In the genomic region with DNA sequence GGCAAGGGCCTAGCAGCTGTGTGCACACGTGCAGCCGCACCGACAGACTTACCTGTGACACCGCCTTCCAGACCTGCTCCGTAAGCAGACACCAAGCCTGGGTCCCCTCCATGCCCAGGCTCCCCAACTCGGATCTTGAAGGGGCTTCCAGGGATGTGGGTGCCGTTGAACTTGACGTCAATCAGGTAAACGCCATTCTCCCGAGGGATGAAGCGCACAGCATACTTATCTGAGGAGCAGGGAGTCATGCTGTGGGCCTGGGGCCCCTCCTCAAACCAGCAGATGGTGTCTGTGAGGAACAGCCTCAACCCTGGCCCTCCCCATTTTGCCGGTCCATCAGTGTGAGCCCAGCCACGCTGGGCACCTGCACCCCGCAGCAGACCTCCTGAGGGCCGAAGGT, we compare ENCODE assay signal across 21 cellular contexts. TPM values are rescaled to one million over a fixed set of nuclear protein-coding genes. Genes with fewer than 3 reads are reported as not detected.
DNase-seq lines count a peak whose midpoint lies in the region; ATAC-seq and TF ChIP-seq lines count a peak whose summit lies in the region.
"Had no signal": no experiment of that assay in that cellular context is flagged by ENCODE, and none has a peak within 500 bp of the region (broad histone marks: within the 10 kb centered on the region; RNA-seq: fewer than 3 reads in every experiment).

No MANE protein-coding gene starts in this region.

- DNase-seq in activated naive CD4-positive, alpha-beta T cell treated with anti-CD3 and anti-CD28 coated beads, Interleukin-2, amount 10 ng/mL, durations not matched to agents 7 days and 5 days, result no peak
- DNase-seq in activated naive CD4-positive, alpha-beta T cell treated with anti-CD3 and anti-CD28 coated beads, Interleukin-2, amount 50 U/mL, for 72 hours (ENCODE audit: low spot score in 2 of 2), result no peak
- peak in 1 of 5 donors; percentile 19 for DNase-seq in CD8-positive, alpha-beta memory T cell
- DNase-seq in T-helper 22 cell (ENCODE audit: low read depth) (peak; percentile 3), T1000 (lab: John Stamatoyannopoulos, UW) (no peak), PC-3 (no peak)
- DNase-seq in naive thymus-derived CD8-positive, alpha-beta T cell, result peak in 1 of 10 donors; percentile 34
- DNase-seq: activated CD4-positive, alpha-beta T cell treated with anti-CD3 and anti-CD28 coated beads, Interleukin-2, amount 50 U/mL, for 4 hours; brain microvascular endothelial cell; dermis blood vessel endothelial cell; DMS53; kidney glomerular epithelial cell; NCI-H1105; NCI-H510A treated with DMSO at 0.1 percent for 48 hours; stimulated activated CD4-positive, alpha-beta T cell treated with anti-CD3 and anti-CD28 coated beads, Interleukin-12 subunit alpha, Interleukin-12 subunit beta, amount 100 ng/mL, for 4 hours had no signal

- no peaks in the 10 kb centered on the region for H3K9me3 Mint-ChIP-seq in activated naive CD4-positive, alpha-beta T cell treated with anti-CD3 and anti-CD28 coated beads, Interleukin-2, amount 10 ng/mL, durations not matched to agents 7 days and 5 days
- H3K9me3 Mint-ChIP-seq in activated naive CD4-positive, alpha-beta T cell treated with anti-CD3 and anti-CD28 coated beads, Interleukin-2, amount 50 U/mL, for 72 hours, result no peaks in the 10 kb centered on the region
- H3K9me3 Mint-ChIP-seq in CD8-positive, alpha-beta memory T cell, result peaks cover 0 to 2% (median 0%) of the 10 kb centered on the region in 5 donors
- H3K9me3 Mint-ChIP-seq in naive thymus-derived CD8-positive, alpha-beta T cell, result no peaks in the 10 kb centered on the region
- H3K9me3 Mint-ChIP-seq: activated T-helper 17 cell treated with anti-CD3 and anti-CD28 coated beads, Interleukin-2, amount 50 U/mL, for 72 hours had no signal

- intact Hi-C loops in PC-3 (cut with micrococcal nuclease), result no loop called here

- peak overlapping the region; percentile 69 for H3K27ac Mint-ChIP-seq in activated naive CD4-positive, alpha-beta T cell treated with anti-CD3 and anti-CD28 coated beads, Interleukin-2, amount 10 ng/mL, durations not matched to agents 7 days and 5 days
- no peak overlapping the region for H3K27ac Mint-ChIP-seq in activated naive CD4-positive, alpha-beta T cell treated with anti-CD3 and anti-CD28 coated beads, Interleukin-2, amount 50 U/mL, for 72 hours
- peak overlapping the region; percentile 34 to 100 (median 96) for H3K27ac Mint-ChIP-seq in CD8-positive, alpha-beta memory T cell
- peak overlapping the region in 9 of 10 donors; percentile 8 to 95 (median 79) for H3K27ac Mint-ChIP-seq in naive thymus-derived CD8-positive, alpha-beta T cell
- H3K27ac Mint-ChIP-seq: activated T-helper 17 cell treated with anti-CD3 and anti-CD28 coated beads, Interleukin-2, amount 50 U/mL, for 72 hours; neural progenitor cell had no signal

- no peaks in the 10 kb centered on the region for H3K9me3 ChIP-seq in CD8-positive, alpha-beta memory T cell (ENCODE audit: low read length)
- H3K9me3 ChIP-seq in PC-3 (ENCODE audit: low read length), result no peaks in the 10 kb centered on the region

- peaks cover 26% of the 10 kb centered on the region for H3K36me3 Mint-ChIP-seq in activated naive CD4-positive, alpha-beta T cell treated with anti-CD3 and anti-CD28 coated beads, Interleukin-2, amount 10 ng/mL, durations not matched to agents 7 days and 5 days
- H3K36me3 Mint-ChIP-seq in activated naive CD4-positive, alpha-beta T cell treated with anti-CD3 and anti-CD28 coated beads, Interleukin-2, amount 50 U/mL, for 72 hours, result no peaks in the 10 kb centered on the region
- H3K36me3 Mint-ChIP-seq in CD8-positive, alpha-beta memory T cell, result peaks cover 0 to 70% (median 0%) of the 10 kb centered on the region in 3 donors
- H3K36me3 Mint-ChIP-seq in naive thymus-derived CD8-positive, alpha-beta T cell, result peaks cover 0 to 30% (median 0%) of the 10 kb centered on the region in 3 donors
- H3K36me3 Mint-ChIP-seq: neural progenitor cell had no signal

- H3K27ac ChIP-seq in CD8-positive, alpha-beta memory T cell (ENCODE audit: low read depth, low read length), result no peak overlapping the region
- H3K27ac ChIP-seq in PC-3 (ENCODE audit: low read length), result no peak overlapping the region
- H3K27ac ChIP-seq: brain microvascular endothelial cell, neural progenitor cell had no signal

- H3K27me3 ChIP-seq in CD8-positive, alpha-beta memory T cell (ENCODE audit: insufficient read depth, low read length, poor library complexity, severe bottlenecking), result no peaks in the 10 kb centered on the region
- no peaks in the 10 kb centered on the region for H3K27me3 ChIP-seq in PC-3 (ENCODE audit: low read length)
- H3K27me3 ChIP-seq: brain microvascular endothelial cell, neural progenitor cell had no signal

- H2AFZ ChIP-seq in PC-3 (ENCODE audit: low read length), result no peak overlapping the region
- H2AFZ ChIP-seq: neural progenitor cell had no signal

- CTCF ChIA-PET in activated naive CD4-positive, alpha-beta T cell treated with anti-CD3 and anti-CD28 coated beads, Interleukin-2, amount 10 ng/mL, durations not matched to agents 7 days and 5 days (lab: Charles Lee), result no interaction called here
- CTCF ChIA-PET in CD8-positive, alpha-beta memory T cell (lab: Charles Lee), result interaction anchor here (1.9 to 2.1 kb wide), 2 partner anchors 19 to 24 kb away, joined by 5 to 8 read pairs; partner anchors contain the start of gene FLNA
- CTCF ChIA-PET in PC-3 (lab: Charles Lee), result no interaction called here

- no peak for TF ChIP-seq CTCF in PC-3 (conservative IDR thresholded peaks at IDR 0.05; ENCODE audit: low read depth, low read length)

- 0 out of 2 replicates have a peak, but pooled peaks cover 1% of the 10 kb centered on the region for H4K20me1 ChIP-seq in PC-3 (ENCODE audit: low read length)

- H3K4me1 Mint-ChIP-seq in activated naive CD4-positive, alpha-beta T cell treated with anti-CD3 and anti-CD28 coated beads, Interleukin-2, amount 10 ng/mL, durations not matched to agents 7 days and 5 days, result peaks cover 67% of the 10 kb centered on the region
- peaks cover 62 to 76% (median 65%) of the 10 kb centered on the region in 3 donors for H3K4me1 Mint-ChIP-seq in CD8-positive, alpha-beta memory T cell
- peaks cover 6 to 61% (median 49%) of the 10 kb centered on the region in 4 donors for H3K4me1 Mint-ChIP-seq in naive thymus-derived CD8-positive, alpha-beta T cell

- H3K9ac ChIP-seq in PC-3 (ENCODE audit: low read length), result no peak overlapping the region
- H3K9ac ChIP-seq: neural progenitor cell had no signal

- POLR2A ChIA-PET in CD8-positive, alpha-beta memory T cell (lab: Charles Lee), result interaction anchor here (1.7 kb wide), 1 partner anchor 19 kb away, joined by 5 read pairs; no protein-coding TSS in a partner anchor
- POLR2A ChIA-PET in naive thymus-derived CD8-positive, alpha-beta T cell (lab: Charles Lee), result interaction anchor here (0.9 to 6.4 kb wide), 9 partner anchors 8 to 197 kb away, joined by 3 to 101 read pairs (median 7); partner anchors contain the start of genes EMD, FLNA and IKBKG
- POLR2A ChIA-PET in PC-3 (lab: Charles Lee; ENCODE audit: unreplicated experiment), result no interaction called here

- H3K4me1 ChIP-seq in CD8-positive, alpha-beta memory T cell (ENCODE audit: insufficient read depth, low read length), result peaks cover 70% of the 10 kb centered on the region
- H3K4me1 ChIP-seq in PC-3 (ENCODE audit: insufficient read depth, low read length), result no peaks in the 10 kb centered on the region
- H3K4me1 ChIP-seq: neural progenitor cell had no signal

- H3K4me3 Mint-ChIP-seq in activated naive CD4-positive, alpha-beta T cell treated with anti-CD3 and anti-CD28 coated beads, Interleukin-2, amount 10 ng/mL, durations not matched to agents 7 days and 5 days, result no peak overlapping the region
- H3K4me3 Mint-ChIP-seq in CD8-positive, alpha-beta memory T cell, result peak overlapping the region in 4 of 7 donors; percentile 8 to 75 (median 66)
- peak overlapping the region in 6 of 10 donors; percentile 9 to 68 (median 42) for H3K4me3 Mint-ChIP-seq in naive thymus-derived CD8-positive, alpha-beta T cell
- H3K4me3 Mint-ChIP-seq: activated T-helper 17 cell treated with anti-CD3 and anti-CD28 coated beads, Interleukin-2, amount 50 U/mL, for 72 hours; neural progenitor cell had no signal

- ATAC-seq in activated naive CD4-positive, alpha-beta T cell treated with anti-CD3 and anti-CD28 coated beads, Interleukin-2, amount 50 U/mL, for 72 hours, result no peak
- no peak for ATAC-seq in naive thymus-derived CD8-positive, alpha-beta T cell
- ATAC-seq in PC-3 (no peak), HG03457 (IDR thresholded peaks at IDR 0.05; ENCODE audit: unreplicated experiment) (no peak)
- ATAC-seq: activated T-helper 17 cell treated with anti-CD3 and anti-CD28 coated beads, Interleukin-2, amount 50 U/mL, for 72 hours had no signal

- no TSS peak for BruUV-seq in PC-3 (replicated peaks; lab: Mats Ljungman, UMichigan)

- H3K4me3 ChIP-seq in CD8-positive, alpha-beta memory T cell (ENCODE audit: low read length), result no peak overlapping the region
- no peak overlapping the region for H3K4me3 ChIP-seq in PC-3 (ENCODE audit: low read length)
- H3K4me3 ChIP-seq: neural progenitor cell had no signal

- no peaks in the 10 kb centered on the region for H3K79me2 ChIP-seq in PC-3 (ENCODE audit: low read length)

- H3K27me3 Mint-ChIP-seq in activated naive CD4-positive, alpha-beta T cell treated with anti-CD3 and anti-CD28 coated beads, Interleukin-2, amount 10 ng/mL, durations not matched to agents 7 days and 5 days, result no peaks in the 10 kb centered on the region
- H3K27me3 Mint-ChIP-seq in CD8-positive, alpha-beta memory T cell, result peaks cover 0 to 2% of the 10 kb centered on the region in 2 donors
- H3K27me3 Mint-ChIP-seq in naive thymus-derived CD8-positive, alpha-beta T cell, result no peaks in the 10 kb centered on the region
- H3K27me3 Mint-ChIP-seq: activated T-helper 17 cell treated with anti-CD3 and anti-CD28 coated beads, Interleukin-2, amount 50 U/mL, for 72 hours had no signal

- no peaks in the 10 kb centered on the region for H3K9me2 ChIP-seq in PC-3 (replicated peaks; ENCODE audit: low read length)

- H3K36me3 ChIP-seq in CD8-positive, alpha-beta memory T cell (ENCODE audit: insufficient read depth, low read length), result peaks cover 38% of the 10 kb centered on the region
- peaks cover 49% of the 10 kb centered on the region for H3K36me3 ChIP-seq in PC-3 (ENCODE audit: low read depth, low read length)
- H3K36me3 ChIP-seq: neural progenitor cell had no signal

- H3F3A ChIP-seq in PC-3 (ENCODE audit: low read length, unreplicated experiment), result peaks cover 11% of the 10 kb centered on the region

- H3K4me2 ChIP-seq in PC-3 (ENCODE audit: low read length), result no peak overlapping the region
- H3K4me2 ChIP-seq: neural progenitor cell had no signal

RNA-seq across cellular contexts. Expression of gene FLNA, which starts 24.5 kb away (rescaled TPM):
- 100 to 1,000 TPM; 690 to 932 TPM for total RNA-seq in activated naive CD4-positive, alpha-beta T cell treated with anti-CD3 and anti-CD28 coated beads, Interleukin-2, amount 50 U/mL, for 72 hours
- total RNA-seq in CD8-positive, alpha-beta memory T cell, result 1,000 to 10,000 TPM; 1,299 to 1,356 TPM
- 799 TPM for polyA plus RNA-seq in CD8-positive, alpha-beta memory T cell
- 100 to 1,000 TPM; 613 to 633 TPM for total RNA-seq in naive thymus-derived CD8-positive, alpha-beta T cell
- 100 to 1,000 TPM; 156 to 341 (median 169) TPM for polyA plus RNA-seq in naive thymus-derived CD8-positive, alpha-beta T cell
- 2,058 and 3,170 TPM in 2 replicates for total RNA-seq in PC-3 (2014; rRNA removed)

RNA-seq across cellular contexts. Expression of gene EMD, which starts 29.1 kb away (rescaled TPM):
- total RNA-seq in activated naive CD4-positive, alpha-beta T cell treated with anti-CD3 and anti-CD28 coated beads, Interleukin-2, amount 50 U/mL, for 72 hours, result 10 to 100 TPM; 79.3 to 83.0 TPM
- 100 to 1,000 TPM; 107 to 119 TPM for total RNA-seq in CD8-positive, alpha-beta memory T cell
- polyA plus RNA-seq in CD8-positive, alpha-beta memory T cell, result 37.2 TPM
- 10 to 100 TPM; 90.4 to 95.4 TPM for total RNA-seq in naive thymus-derived CD8-positive, alpha-beta T cell
- polyA plus RNA-seq in naive thymus-derived CD8-positive, alpha-beta T cell, result 10 to 100 TPM; 35.5 to 37.1 (median 35.7) TPM
- 46.8 and 49.0 TPM in 2 replicates for total RNA-seq in PC-3 (2014; rRNA removed)

RNA-seq across cellular contexts. Expression of gene RPL10, which starts 48.2 kb away (rescaled TPM):
- total RNA-seq in activated naive CD4-positive, alpha-beta T cell treated with anti-CD3 and anti-CD28 coated beads, Interleukin-2, amount 50 U/mL, for 72 hours, result 1,000 to 10,000 TPM; 1,357 to 2,520 TPM
- 1,000 to 10,000 TPM; 3,198 to 3,218 TPM for total RNA-seq in CD8-positive, alpha-beta memory T cell
- 4,855 TPM for polyA plus RNA-seq in CD8-positive, alpha-beta memory T cell
- total RNA-seq in naive thymus-derived CD8-positive, alpha-beta T cell, result 1,000 to 10,000 TPM; 4,733 to 4,862 TPM
- polyA plus RNA-seq in naive thymus-derived CD8-positive, alpha-beta T cell, result 1,000 to 10,000 TPM; 5,585 to 7,081 (median 6,663) TPM
- total RNA-seq in PC-3 (2014; rRNA removed), result 2,879 and 3,401 TPM in 2 replicates

RNA-seq across cellular contexts. Expression of gene TKTL1, which starts 54.4 kb away (rescaled TPM):
- total RNA-seq in activated naive CD4-positive, alpha-beta T cell treated with anti-CD3 and anti-CD28 coated beads, Interleukin-2, amount 50 U/mL, for 72 hours, result under 1 TPM; 0.48 to 0.56 TPM
- under 1 TPM in 1 of 2 experiments, not detected in 1; 0.18 TPM for total RNA-seq in CD8-positive, alpha-beta memory T cell
- 8.7 TPM for polyA plus RNA-seq in CD8-positive, alpha-beta memory T cell
- total RNA-seq in naive thymus-derived CD8-positive, alpha-beta T cell, result 1 to 10 TPM; 1.1 to 2.2 TPM
- 10 to 100 TPM; 38.8 to 56.4 (median 39.0) TPM for polyA plus RNA-seq in naive thymus-derived CD8-positive, alpha-beta T cell
- not detected in 2 replicates for total RNA-seq in PC-3 (2014; rRNA removed)
- total RNA-seq: dermis blood vessel endothelial cell, fibroblast of villous mesenchyme, pulmonary artery endothelial cell had no signal

RNA-seq across cellular contexts. Expression of gene TEX28, which starts 55.1 kb away (rescaled TPM):
- not detected for total RNA-seq in activated naive CD4-positive, alpha-beta T cell treated with anti-CD3 and anti-CD28 coated beads, Interleukin-2, amount 50 U/mL, for 72 hours
- total RNA-seq in CD8-positive, alpha-beta memory T cell, result not detected
- not detected for polyA plus RNA-seq in CD8-positive, alpha-beta memory T cell
- total RNA-seq in naive thymus-derived CD8-positive, alpha-beta T cell, result not detected
- not detected for polyA plus RNA-seq in naive thymus-derived CD8-positive, alpha-beta T cell
- total RNA-seq in PC-3 (2014; rRNA removed), result 0.11 TPM in 1 of 2 replicates, not detected in the other
- total RNA-seq: activated T-helper 17 cell treated with anti-CD3 and anti-CD28 coated beads, Interleukin-2, amount 50 U/mL, for 72 hours; dermis blood vessel endothelial cell; fibroblast of villous mesenchyme; pulmonary artery endothelial cell; temporal lobe had no signal

Comparison
In these comparisons a context has a peak if more than half of its experiments do, and no peak if none do; other contexts are left out.
1. H3K27ac Mint-ChIP-seq: peak in activated naive CD4-positive, alpha-beta T cell treated with anti-CD3 and anti-CD28 coated beads, Interleukin-2, amount 10 ng/mL, durations not matched to agents 7 days and 5 days (single experiment), CD8-positive, alpha-beta memory T cell (8 of 8) and naive thymus-derived CD8-positive, alpha-beta T cell (9 of 10); none in activated naive CD4-positive, alpha-beta T cell treated with anti-CD3 and anti-CD28 coated beads, Interleukin-2, amount 50 U/mL, for 72 hours (0 of 2).